Comparison of ENCODE assay signal across 15 cellular contexts in the genomic region with DNA sequence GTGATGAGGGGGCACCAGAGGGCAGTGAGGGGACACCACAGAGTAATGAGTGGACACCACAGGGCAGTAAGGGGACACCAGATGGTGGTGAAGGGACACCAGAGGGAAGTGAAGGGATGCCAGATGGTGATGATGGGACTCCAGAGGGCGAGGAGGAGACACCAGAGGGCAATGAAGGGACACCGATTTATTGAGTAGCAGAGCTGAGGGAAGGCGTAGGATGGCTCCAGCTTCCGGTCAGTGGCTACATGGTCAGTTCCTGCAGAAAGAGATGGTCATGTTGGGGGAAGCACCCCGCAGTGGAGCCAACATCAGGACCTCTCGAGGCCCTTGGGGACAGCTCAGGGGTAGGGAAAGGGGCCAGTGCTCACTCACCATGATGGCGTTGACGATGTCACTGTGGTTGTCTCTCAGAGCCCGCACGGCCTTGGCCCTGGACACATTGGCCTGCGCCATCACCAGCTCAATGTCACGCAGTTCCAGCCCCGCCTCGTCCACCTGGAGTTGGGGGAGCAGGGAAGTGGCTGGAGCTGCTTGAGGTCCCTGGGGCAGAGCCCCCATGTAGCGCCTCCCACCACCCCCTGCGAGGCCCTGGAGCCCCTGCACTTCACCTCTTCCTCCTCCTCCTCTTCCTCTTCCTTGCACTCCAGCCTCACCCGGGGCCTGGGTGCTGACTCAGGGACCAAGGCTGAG. TPM values are rescaled to one million over a fixed set of nuclear protein-coding genes. Genes with fewer than 3 reads are reported as not detected.
DNase-seq lines count a peak whose midpoint lies in the region; ATAC-seq and TF ChIP-seq lines count a peak whose summit lies in the region.
"Had no signal": no experiment of that assay in that cellular context is flagged by ENCODE, and none has a peak within 500 bp of the region (broad histone marks: within the 10 kb centered on the region; RNA-seq: fewer than 3 reads in every experiment).

No MANE protein-coding gene starts in this region.

- H3K36me3 ChIP-seq in CD4-positive, alpha-beta memory T cell (ENCODE audit: insufficient read depth, low read length), result peaks cover 15% of the 10 kb centered on the region
- no peaks in the 10 kb centered on the region; the same call in 1 of the 2 replicates for H3K36me3 ChIP-seq in GM23248 (ENCODE audit: low read depth)

- H3K27me3 ChIP-seq in CD4-positive, alpha-beta memory T cell (ENCODE audit: insufficient read depth, low read length), result no peaks in the 10 kb centered on the region
- no peaks in the 10 kb centered on the region for H3K27me3 ChIP-seq in GM23248 (replicated peaks; ENCODE audit: insufficient read depth)
- H3K27me3 ChIP-seq: adrenal gland, SJCRH30 had no signal

- CTCF ChIA-PET in CD4-positive, alpha-beta memory T cell (lab: Charles Lee; ENCODE audit: partially characterized antibody), result interaction anchor here (0.9 to 2.2 kb wide), 3 partner anchors 10 to 107 kb away, joined by 3 to 16 read pairs (median 9); no protein-coding TSS in a partner anchor
- CTCF ChIA-PET in activated B cell treated with CpG ODN at 0.5 μM for 24 hours (lab: Charles Lee), result no interaction called here

- H3K9ac ChIP-seq in GM23248, result no peak overlapping the region

- H3K4me3 Mint-ChIP-seq in CD4-positive, alpha-beta memory T cell, result no peak overlapping the region
- no peak overlapping the region for H3K4me3 Mint-ChIP-seq in activated B cell treated with CpG ODN at 0.5 μM for 24 hours

- no peaks in the 10 kb centered on the region for H3K4me1 ChIP-seq in CD4-positive, alpha-beta memory T cell (ENCODE audit: insufficient read depth, low read length)
- H3K4me1 ChIP-seq in GM23248 (ENCODE audit: insufficient read depth), result no peaks in the 10 kb centered on the region
- H3K4me1 ChIP-seq: SJCRH30 had no signal

- in situ Hi-C loops in GM23248 (cut with MboI), result no loop called here

- peak overlapping the region; percentile 39 to 91 (median 83) for H3K27ac Mint-ChIP-seq in CD4-positive, alpha-beta memory T cell
- H3K27ac Mint-ChIP-seq in activated B cell treated with CpG ODN at 0.5 μM for 24 hours, result peak overlapping the region; percentile 42

- no peak overlapping the region for H2AFZ ChIP-seq in GM23248

- intact Hi-C loops in CD4-positive, alpha-beta memory T cell (cut with micrococcal nuclease), result loop anchor here (1.0 kb wide), 1 partner anchor 56 kb away; no protein-coding TSS in a partner anchor
- intact Hi-C loops in activated B cell treated with CpG ODN at 0.5 μM for 24 hours (cut with micrococcal nuclease), result no loop called here

- no peaks in the 10 kb centered on the region for H3K9me2 ChIP-seq in GM23248 (ENCODE audit: insufficient read depth)

- no peak overlapping the region for H3K4me3 ChIP-seq in CD4-positive, alpha-beta memory T cell (ENCODE audit: low read length in 2 of 2)
- no peak overlapping the region for H3K4me3 ChIP-seq in GM23248
- H3K4me3 ChIP-seq: adrenal gland, coronary artery, SJCRH30 had no signal

- POLR2A ChIA-PET in CD4-positive, alpha-beta memory T cell (lab: Charles Lee; ENCODE audit: partially characterized antibody), result interaction anchor here (0.5 to 1.9 kb wide), 9 partner anchors 9 to 991 kb away, joined by 3 to 8 read pairs (median 4); a partner anchor contains a TSS
- POLR2A ChIA-PET in activated B cell treated with CpG ODN at 0.5 μM for 24 hours (lab: Charles Lee), result interaction anchor here (0.5 to 0.8 kb wide), 2 partner anchors 18 to 31 kb away, joined by 3 to 5 read pairs; a partner anchor contains a TSS

- no peak for TF ChIP-seq CTCF in activated B cell treated with CpG ODN at 0.5 μM for 24 hours (IDR thresholded peaks at IDR 0.05)

- H3K27me3 Mint-ChIP-seq in CD4-positive, alpha-beta memory T cell, result no peaks in the 10 kb centered on the region
- H3K27me3 Mint-ChIP-seq in activated B cell treated with CpG ODN at 0.5 μM for 24 hours, result no peaks in the 10 kb centered on the region

- WGBS in GM23248 (ENCODE audit: low coverage in 1 of 2, low lambda C conversion rate in 2 of 2, missing lambda C conversion rate in 2 of 2), 2 experiments, result 83 to 85% methylated on average over 14 to 17 of the region's 17 CpGs

- no peaks in the 10 kb centered on the region for H3K79me2 ChIP-seq in GM23248 (ENCODE audit: insufficient read depth)

- H3K4me2 ChIP-seq in GM23248 (ENCODE audit: unreplicated experiment), result no peak overlapping the region

- H3F3A ChIP-seq in GM23248 (ENCODE audit: insufficient read depth), result no peaks in the 10 kb centered on the region

- ATAC-seq in activated B cell treated with CpG ODN at 0.5 μM for 24 hours (ENCODE audit: low read depth) (peak; percentile 34), GM19023 (IDR thresholded peaks at IDR 0.05; ENCODE audit: unreplicated experiment) (no peak), GM21723 (IDR thresholded peaks at IDR 0.05; ENCODE audit: unreplicated experiment) (no peak)

- no peak for DNase-seq in CD4-positive, alpha-beta memory T cell
- peak; percentile 23 for DNase-seq in GM23248
- no peak for DNase-seq in activated B cell treated with CpG ODN at 0.5 μM for 24 hours
- DNase-seq in mesenteric fat pad (ENCODE audit: low spot score), result peak; percentile 85
- no peak for DNase-seq in NCI-H1048 (lab: John Stamatoyannopoulos, UW)
- DNase-seq: activated CD4-positive, CD25-positive, alpha-beta regulatory T cell; COR-L47; midbrain; NCI-H1417 treated with DMSO at 0.1 percent for 48 hours; NCI-H524 treated with DMSO at 0.1 percent for 48 hours; SJCRH30 had no signal

- H4K20me1 ChIP-seq in GM23248 (ENCODE audit: insufficient read depth), result no peaks in the 10 kb centered on the region

- peaks cover under 1 to 15% of the 10 kb centered on the region in 2 donors for H3K36me3 Mint-ChIP-seq in CD4-positive, alpha-beta memory T cell
- peaks cover 21% of the 10 kb centered on the region for H3K36me3 Mint-ChIP-seq in activated B cell treated with CpG ODN at 0.5 μM for 24 hours (ENCODE audit: low read depth)

- H3K4me1 Mint-ChIP-seq in CD4-positive, alpha-beta memory T cell, result peaks cover 0 to 8% (median 5%) of the 10 kb centered on the region in 4 donors
- no peaks in the 10 kb centered on the region for H3K4me1 Mint-ChIP-seq in activated B cell treated with CpG ODN at 0.5 μM for 24 hours

- peaks cover 0 to 3% (median 0%) of the 10 kb centered on the region in 8 donors for H3K9me3 Mint-ChIP-seq in CD4-positive, alpha-beta memory T cell
- H3K9me3 Mint-ChIP-seq in activated B cell treated with CpG ODN at 0.5 μM for 24 hours, result no peaks in the 10 kb centered on the region

- H3K27ac ChIP-seq in CD4-positive, alpha-beta memory T cell (ENCODE audit: low read depth, low read length), result no peak overlapping the region
- no peak overlapping the region for H3K27ac ChIP-seq in GM23248
- H3K27ac ChIP-seq: adrenal gland, coronary artery, SJCRH30 had no signal

- H3K9me3 ChIP-seq in CD4-positive, alpha-beta memory T cell (ENCODE audit: control insufficient read depth in 1 of 2, low read length in 2 of 2), result no peaks in the 10 kb centered on the region
- no peaks in the 10 kb centered on the region for H3K9me3 ChIP-seq in GM23248 (ENCODE audit: low read depth)
- H3K9me3 ChIP-seq: adrenal gland, SJCRH30 had no signal

RNA-seq across cellular contexts. Expression of a gene that starts 8.4 kb away (rescaled TPM):
- not detected for total RNA-seq in CD4-positive, alpha-beta memory T cell
- not detected for polyA plus RNA-seq in CD4-positive, alpha-beta memory T cell
- total RNA-seq in GM23248 (2014; rRNA removed; shearing (Covaris generic)), result 1.0 and 2.9 TPM in 2 replicates
- polyA plus RNA-seq in GM23248 (2016; fragmentation: Nextera tagmentation; extraction: Ambion mirVana), result 0.93 and 1.2 TPM in 2 replicates
- total RNA-seq in activated B cell treated with CpG ODN at 0.5 μM for 24 hours, result 0.33 and 0.93 TPM in 2 replicates
- 6.2 TPM for total RNA-seq in mesenteric fat pad

RNA-seq across cellular contexts. Expression of a gene that starts 31.1 kb away (rescaled TPM):
- 100 to 1,000 TPM; 103 to 129 TPM for total RNA-seq in CD4-positive, alpha-beta memory T cell
- polyA plus RNA-seq in CD4-positive, alpha-beta memory T cell, result 10 to 100 TPM; 48.5 to 65.3 TPM
- 60.4 and 62.7 TPM in 2 replicates for total RNA-seq in GM23248 (2014; rRNA removed; shearing (Covaris generic))
- 55.8 and 58.4 TPM in 2 replicates for polyA plus RNA-seq in GM23248 (2016; fragmentation: Nextera tagmentation; extraction: Ambion mirVana)
- total RNA-seq in activated B cell treated with CpG ODN at 0.5 μM for 24 hours, result 109 and 128 TPM in 2 replicates
- total RNA-seq in mesenteric fat pad, result 49.8 TPM

Comparison
In these comparisons a context has a peak if more than half of its experiments do, and no peak if none do; other contexts are left out.
1. DNase-seq: peak in GM23248 (single experiment) and mesenteric fat pad (single experiment); none in CD4-positive, alpha-beta memory T cell (0 of 5), activated B cell treated with CpG ODN at 0.5 μM for 24 hours (single experiment) and NCI-H1048 (single experiment).